Comparison of ENCODE assay signal across 22 cellular contexts in genomic region chr14:104928391-104929133, GRCh38. TPM values are rescaled to one million over a fixed set of nuclear protein-coding genes. Genes with fewer than 3 reads are reported as not detected.
DNase-seq lines count a peak whose midpoint lies in the region; ATAC-seq and TF ChIP-seq lines count a peak whose summit lies in the region.
"Had no signal": no experiment of that assay in that cellular context is flagged by ENCODE, and none has a peak within 500 bp of the region (broad histone marks: within the 10 kb centered on the region; RNA-seq: fewer than 3 reads in every experiment).

No MANE protein-coding gene starts in this region.

- no peak for ATAC-seq in activated B cell treated with CpG ODN at 0.5 μM for 24 hours (ENCODE audit: low read depth)
- no peak for ATAC-seq in HG02938 (IDR thresholded peaks at IDR 0.05; ENCODE audit: unreplicated experiment)
- ATAC-seq in HG02759 (IDR thresholded peaks at IDR 0.05; ENCODE audit: unreplicated experiment): no peak
- ATAC-seq: Panc1 had no signal

- DNase-seq in AG08396 (ENCODE audit: low spot score): peak; percentile 9
- peak; percentile 33 for DNase-seq in CD14-positive monocyte (ENCODE audit: low spot score)
- DNase-seq in activated B cell treated with CpG ODN at 0.5 μM for 24 hours: peak; percentile 15
- DNase-seq in mesenteric fat pad (ENCODE audit: low spot score): peak; percentile 88
- no peak for DNase-seq in NCI-H524 (lab: John Stamatoyannopoulos, UW)
- DNase-seq in mesenchymal stem cell: no peak
- DNase-seq: AML-193; Calu3; CD4-positive, alpha-beta memory T cell; DMS79; GM23248; KG1; NCI-H1048; NCI-H146; NCI-H2081; NCI-H774 had no signal

- H3K18ac ChIP-seq in mesenchymal stem cell (ENCODE audit: low read depth in 1 of 2, low read length in 2 of 2): no peak overlapping the region

- no peak overlapping the region for H4K8ac ChIP-seq in mesenchymal stem cell (ENCODE audit: low read length)

- peaks cover 1 to 4% of the 10 kb centered on the region in 2 donors for H3K36me3 Mint-ChIP-seq in CD14-positive monocyte
- peaks cover 33% of the 10 kb centered on the region for H3K36me3 Mint-ChIP-seq in activated B cell treated with CpG ODN at 0.5 μM for 24 hours (ENCODE audit: low read depth)
- H3K36me3 Mint-ChIP-seq: CD4-positive, alpha-beta memory T cell had no signal

- H3K27me3 Mint-ChIP-seq in CD14-positive monocyte (ENCODE audit: low read depth in 3 of 3) (no peaks in the 10 kb centered on the region), activated B cell treated with CpG ODN at 0.5 μM for 24 hours (no peaks in the 10 kb centered on the region)

- H3K27ac Mint-ChIP-seq in CD14-positive monocyte (peak overlapping the region in 1 of 7 donors; percentile 40), activated B cell treated with CpG ODN at 0.5 μM for 24 hours (no peak overlapping the region)
- H3K27ac Mint-ChIP-seq: CD4-positive, alpha-beta memory T cell had no signal

- CTCF ChIA-PET in activated B cell treated with CpG ODN at 0.5 μM for 24 hours (lab: Charles Lee): no interaction called here

- no peak overlapping the region for H3K14ac ChIP-seq in mesenchymal stem cell (ENCODE audit: low read length in 2 of 2)

- H2BK15ac ChIP-seq in mesenchymal stem cell (ENCODE audit: low read depth, poor library complexity, severe bottlenecking): no peak overlapping the region

- no peak overlapping the region for H2BK12ac ChIP-seq in mesenchymal stem cell (ENCODE audit: low read length in 2 of 2)

- H3K4me1 ChIP-seq in mesenchymal stem cell (ENCODE audit: control insufficient read depth, insufficient read depth, low read depth, low read length): peaks cover 38% of the 10 kb centered on the region

- H2BK120ac ChIP-seq in mesenchymal stem cell (ENCODE audit: low read depth, low read length): no peak overlapping the region

- no peak overlapping the region for H4K91ac ChIP-seq in mesenchymal stem cell (ENCODE audit: low read length)

- H3K9me3 ChIP-seq in mesenchymal stem cell (ENCODE audit: control insufficient read depth, low read length): peaks cover 6% of the 10 kb centered on the region

- H3K79me1 ChIP-seq in mesenchymal stem cell (replicated peaks; ENCODE audit: low read length, poor library complexity, severe bottlenecking): no peaks in the 10 kb centered on the region

- TF ChIP-seq CTCF in CD14-positive monocyte (IDR thresholded peaks at IDR 0.05) (no peak), activated B cell treated with CpG ODN at 0.5 μM for 24 hours (IDR thresholded peaks at IDR 0.05) (no peak)

- POLR2A ChIA-PET in activated B cell treated with CpG ODN at 0.5 μM for 24 hours (lab: Charles Lee): interaction anchor here (0.9 kb wide), 1 partner anchor 30 kb away, joined by 3 read pairs; no protein-coding TSS in a partner anchor

- no peak overlapping the region for H2AFZ ChIP-seq in mesenchymal stem cell (ENCODE audit: low read depth, low read length)
- H2AFZ ChIP-seq: GM23248 had no signal

- H3K9ac ChIP-seq in mesenchymal stem cell (ENCODE audit: low read length): no peak overlapping the region
- H3K9ac ChIP-seq: GM23248 had no signal

- H3K4me3 Mint-ChIP-seq in CD14-positive monocyte (no peak overlapping the region), activated B cell treated with CpG ODN at 0.5 μM for 24 hours (no peak overlapping the region)
- H3K4me3 Mint-ChIP-seq: CD4-positive, alpha-beta memory T cell had no signal

- no peak overlapping the region for H3K4ac ChIP-seq in mesenchymal stem cell (ENCODE audit: low read depth in 1 of 2, low read length in 2 of 2)

- intact Hi-C loops in CD14-positive monocyte (cut with micrococcal nuclease) (no loop called here), activated B cell treated with CpG ODN at 0.5 μM for 24 hours (cut with micrococcal nuclease) (loop anchor here (5.0 to 10.0 kb wide), 3 partner anchors 134 to 564 kb away; partner anchors contain the start of genes INF2 and TEDC1)

- H3K4me3 ChIP-seq in mesenchymal stem cell (ENCODE audit: insufficient read depth in 1 of 2, low read depth in 1 of 2, low read length in 2 of 2): no peak overlapping the region
- H3K4me3 ChIP-seq: GM23248 had no signal

- H3K4me1 Mint-ChIP-seq in CD14-positive monocyte (peaks cover 38% of the 10 kb centered on the region), activated B cell treated with CpG ODN at 0.5 μM for 24 hours (peaks cover 46% of the 10 kb centered on the region)
- H3K4me1 Mint-ChIP-seq: CD4-positive, alpha-beta memory T cell had no signal

- H3K23ac ChIP-seq in mesenchymal stem cell (ENCODE audit: low read length in 2 of 2): no peak overlapping the region

- no peak overlapping the region for H3K4me2 ChIP-seq in mesenchymal stem cell (ENCODE audit: low read length, poor library complexity, severe bottlenecking)

- H3K36me3 ChIP-seq in mesenchymal stem cell (ENCODE audit: control insufficient read depth in 1 of 2, insufficient read depth in 2 of 2, low read depth in 1 of 2, low read length in 2 of 2): peaks cover 0 to 3% of the 10 kb centered on the region in 2 experiments

- H2AK5ac ChIP-seq in mesenchymal stem cell (ENCODE audit: low read length, severe bottlenecking): no peak overlapping the region

- no peak overlapping the region for H2BK5ac ChIP-seq in mesenchymal stem cell (ENCODE audit: low read depth, low read length, poor library complexity, severe bottlenecking)

- WGBS in mesenchymal stem cell: 81% methylated on average over 17 of the region's 17 CpGs

- H3K9me3 Mint-ChIP-seq in CD14-positive monocyte (peaks cover 4 to 7% (median 6%) of the 10 kb centered on the region in 7 donors), activated B cell treated with CpG ODN at 0.5 μM for 24 hours (no peaks in the 10 kb centered on the region)

- no peak overlapping the region for H3K27ac ChIP-seq in mesenchymal stem cell (ENCODE audit: low read length, poor library complexity, severe bottlenecking)
- H3K27ac ChIP-seq: GM23248 had no signal

- H3K27me3 ChIP-seq in mesenchymal stem cell (ENCODE audit: control insufficient read depth in 1 of 2, insufficient read depth in 1 of 2, low read length in 2 of 2): peaks cover 13 to 34% of the 10 kb centered on the region in 2 experiments

RNA-seq across cellular contexts. Expression of gene PLD4, which starts 3.9 kb away (rescaled TPM):
- polyA plus RNA-seq in CD14-positive monocyte: 10 to 100 TPM; 15.1 to 15.5 TPM
- 458 and 473 TPM in 2 replicates for total RNA-seq in activated B cell treated with CpG ODN at 0.5 μM for 24 hours
- total RNA-seq in mesenteric fat pad: 0.06 TPM
- 0.01 TPM for polyA plus RNA-seq in mesenchymal stem cell (2013, experiment 1 of 2)
- not detected for polyA plus RNA-seq in mesenchymal stem cell (2013, experiment 2 of 2)
- total RNA-seq: CD4-positive, alpha-beta memory T cell; GM23248; MCF 10A; NCI-H460; SK-MEL-5 had no signal
- polyA plus RNA-seq: GM23248 had no signal

RNA-seq across cellular contexts. Expression of gene AHNAK2, which starts 49.6 kb away (rescaled TPM):
- under 1 TPM in 1 of 2 donors, not detected in 1; 0.01 TPM for polyA plus RNA-seq in CD14-positive monocyte
- not detected in 2 replicates for total RNA-seq in activated B cell treated with CpG ODN at 0.5 μM for 24 hours
- 15.7 TPM for total RNA-seq in mesenteric fat pad
- polyA plus RNA-seq in mesenchymal stem cell (2013, experiment 1 of 2): 21.6 TPM
- 19.4 TPM for polyA plus RNA-seq in mesenchymal stem cell (2013, experiment 2 of 2)
- polyA plus RNA-seq: CD4-positive, alpha-beta memory T cell had no signal

RNA-seq across cellular contexts. Expression of gene CLBA1, which starts 57.0 kb away (rescaled TPM):
- polyA plus RNA-seq in CD14-positive monocyte: under 1 TPM; 0.62 to 0.76 TPM
- 2.7 and 3.9 TPM in 2 replicates for total RNA-seq in activated B cell treated with CpG ODN at 0.5 μM for 24 hours
- total RNA-seq in mesenteric fat pad: 2.8 TPM
- 5.1 TPM for polyA plus RNA-seq in mesenchymal stem cell (2013, experiment 1 of 2)
- polyA plus RNA-seq in mesenchymal stem cell (2013, experiment 2 of 2): 5.4 TPM

Comparison
In these comparisons a context has a peak if more than half of its experiments do, and no peak if none do; other contexts are left out.
1. DNase-seq: peak in AG08396 (single experiment), CD14-positive monocyte (single experiment), activated B cell treated with CpG ODN at 0.5 μM for 24 hours (single experiment) and mesenteric fat pad (single experiment); none in NCI-H524 (0 of 2) and mesenchymal stem cell (single experiment).
2. RNA of gene PLD4, which starts 3.9 kb away (total RNA-seq): 458 to 473 TPM in activated B cell treated with CpG ODN at 0.5 μM for 24 hours; 0.06 TPM in mesenteric fat pad (single experiment); every median in the first group is over 100 times any median in the second.
3. RNA of gene AHNAK2, which starts 49.6 kb away (total RNA-seq): 15.7 TPM in mesenteric fat pad (single experiment); not detected in activated B cell treated with CpG ODN at 0.5 μM for 24 hours; every median in the first group is over 10 times any median in the second.